ENCODE assay signal across 1 cellular context in genomic region chr7:149496642-149497391, GRCh38.
TF ChIP-seq lines count a peak whose summit lies in the region.

No MANE protein-coding gene starts in this region.

TF ChIP-seq in HEK293, 187 proteins besides CTCF, POLR2A, EP300 and RAD21 (continued from another document):
- TF ChIP-seq ZNF366 (tag by site-specific recombination; conservative IDR thresholded peaks at IDR 0.05) = no peak
- TF ChIP-seq MZF1 (tag by site-specific recombination; IDR thresholded peaks at IDR 0.05; ENCODE audit: borderline replicate concordance) = no peak
- no peak for TF ChIP-seq OVOL3 (tag by site-specific recombination; IDR thresholded peaks at IDR 0.05)
- no peak for TF ChIP-seq KLF7 (tag by site-specific recombination; IDR thresholded peaks at IDR 0.05; ENCODE audit: borderline replicate concordance)
- peak; percentile 71 for TF ChIP-seq GLIS2 (tag by site-specific recombination; IDR thresholded peaks at IDR 0.05)
- no peak for TF ChIP-seq GLI4 (tag by site-specific recombination; IDR thresholded peaks at IDR 0.05)
- no peak for TF ChIP-seq ZNF513 (tag by site-specific recombination; IDR thresholded peaks at IDR 0.05)
- TF ChIP-seq ZNF521 (tag by site-specific recombination; IDR thresholded peaks at IDR 0.05) = no peak
- TF ChIP-seq ZNF488 (tag by site-specific recombination; IDR thresholded peaks at IDR 0.05) = no peak
- TF ChIP-seq ZBTB10 (tag by site-specific recombination; IDR thresholded peaks at IDR 0.05) = no peak
- no peak for TF ChIP-seq ZNF274 (IDR thresholded peaks at IDR 0.05; ENCODE audit: low read length)
- no peak for TF ChIP-seq ZNF274 (tag by site-specific recombination; IDR thresholded peaks at IDR 0.05; ENCODE audit: borderline replicate concordance)
- TF ChIP-seq KLF1 (tag by site-specific recombination; IDR thresholded peaks at IDR 0.05) = no peak
- TF ChIP-seq ZNF623 (tag by site-specific recombination; IDR thresholded peaks at IDR 0.05) = no peak
- TF ChIP-seq ZNF626 (tag by site-specific recombination; IDR thresholded peaks at IDR 0.05) = no peak
- TF ChIP-seq ZNF302 (tag by site-specific recombination; IDR thresholded peaks at IDR 0.05; ENCODE audit: low read depth) = no peak
- 0 out of 2 replicates have a peak, but pooled peaks have one; percentile 15 for TF ChIP-seq ZFHX2 (tag by site-specific recombination; conservative IDR thresholded peaks at IDR 0.05)
- peak; percentile 17; the same call in 1 of the 2 replicates for TF ChIP-seq FEZF1 (tag by site-specific recombination; IDR thresholded peaks at IDR 0.05)
- peak; percentile 92 for TF ChIP-seq GLIS1 (tag by site-specific recombination; IDR thresholded peaks at IDR 0.05)
- TF ChIP-seq ZNF280C (tag by site-specific recombination; IDR thresholded peaks at IDR 0.05) = no peak
- no peak for TF ChIP-seq ZNF658 (tag by site-specific recombination; IDR thresholded peaks at IDR 0.05)
- no peak for TF ChIP-seq ZNF548 (tag by site-specific recombination; IDR thresholded peaks at IDR 0.05)
- no peak for TF ChIP-seq AEBP2 (tag by site-specific recombination; IDR thresholded peaks at IDR 0.05; ENCODE audit: borderline replicate concordance)
- TF ChIP-seq KLF10 (tag by site-specific recombination; IDR thresholded peaks at IDR 0.05) = no peak
- TF ChIP-seq ZNF558 (tag by site-specific recombination; IDR thresholded peaks at IDR 0.05) = no peak
- no peak for TF ChIP-seq WT1 (tag by site-specific recombination; IDR thresholded peaks at IDR 0.05)
- TF ChIP-seq REPIN1 (tag by site-specific recombination; IDR thresholded peaks at IDR 0.05; ENCODE audit: low read depth) = no peak
- peak; percentile 89 for TF ChIP-seq ZNF335 (tag by site-specific recombination; conservative IDR thresholded peaks at IDR 0.05)
- peak; percentile 59; the same call in 1 of the 2 replicates for TF ChIP-seq ZBTB8A (tag by site-specific recombination; IDR thresholded peaks at IDR 0.05)
- TF ChIP-seq ZNF138 (tag by site-specific recombination; IDR thresholded peaks at IDR 0.05; ENCODE audit: borderline replicate concordance) = no peak
- TF ChIP-seq KLF8 (tag by site-specific recombination; IDR thresholded peaks at IDR 0.05) = no peak
- no peak for TF ChIP-seq ZNF114 (tag by site-specific recombination; IDR thresholded peaks at IDR 0.05)
- no peak for TF ChIP-seq ZNF837 (tag by site-specific recombination; IDR thresholded peaks at IDR 0.05)
- TF ChIP-seq, protein P1, sequence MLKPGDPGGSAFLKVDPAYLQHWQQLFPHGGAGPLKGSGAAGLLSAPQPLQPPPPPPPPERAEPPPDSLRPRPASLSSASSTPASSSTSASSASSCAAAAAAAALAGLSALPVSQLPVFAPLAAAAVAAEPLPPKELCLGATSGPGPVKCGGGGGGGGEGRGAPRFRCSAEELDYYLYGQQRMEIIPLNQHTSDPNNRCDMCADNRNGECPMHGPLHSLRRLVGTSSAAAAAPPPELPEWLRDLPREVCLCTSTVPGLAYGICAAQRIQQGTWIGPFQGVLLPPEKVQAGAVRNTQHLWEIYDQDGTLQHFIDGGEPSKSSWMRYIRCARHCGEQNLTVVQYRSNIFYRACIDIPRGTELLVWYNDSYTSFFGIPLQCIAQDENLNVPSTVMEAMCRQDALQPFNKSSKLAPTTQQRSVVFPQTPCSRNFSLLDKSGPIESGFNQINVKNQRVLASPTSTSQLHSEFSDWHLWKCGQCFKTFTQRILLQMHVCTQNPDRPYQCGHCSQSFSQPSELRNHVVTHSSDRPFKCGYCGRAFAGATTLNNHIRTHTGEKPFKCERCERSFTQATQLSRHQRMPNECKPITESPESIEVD (tag by site-specific recombination; IDR thresholded peaks at IDR 0.05) = no peak
- no peak for TF ChIP-seq GFI1B (tag by site-specific recombination; IDR thresholded peaks at IDR 0.05)
- 0 out of 2 replicates have a peak, but pooled peaks have one; percentile 24 for TF ChIP-seq ZBTB17 (tag by site-specific recombination; IDR thresholded peaks at IDR 0.05)
- TF ChIP-seq ATF2 (tag by site-specific recombination; IDR thresholded peaks at IDR 0.05; ENCODE audit: low read depth) = no peak
- no peak for TF ChIP-seq SCRT2 (tag by site-specific recombination; IDR thresholded peaks at IDR 0.05)
- no peak for TF ChIP-seq ZNF692 (tag by site-specific recombination; IDR thresholded peaks at IDR 0.05)
- TF ChIP-seq ZFP3 (tag by site-specific recombination; IDR thresholded peaks at IDR 0.05; ENCODE audit: low read depth) = no peak
- TF ChIP-seq, protein P2, sequence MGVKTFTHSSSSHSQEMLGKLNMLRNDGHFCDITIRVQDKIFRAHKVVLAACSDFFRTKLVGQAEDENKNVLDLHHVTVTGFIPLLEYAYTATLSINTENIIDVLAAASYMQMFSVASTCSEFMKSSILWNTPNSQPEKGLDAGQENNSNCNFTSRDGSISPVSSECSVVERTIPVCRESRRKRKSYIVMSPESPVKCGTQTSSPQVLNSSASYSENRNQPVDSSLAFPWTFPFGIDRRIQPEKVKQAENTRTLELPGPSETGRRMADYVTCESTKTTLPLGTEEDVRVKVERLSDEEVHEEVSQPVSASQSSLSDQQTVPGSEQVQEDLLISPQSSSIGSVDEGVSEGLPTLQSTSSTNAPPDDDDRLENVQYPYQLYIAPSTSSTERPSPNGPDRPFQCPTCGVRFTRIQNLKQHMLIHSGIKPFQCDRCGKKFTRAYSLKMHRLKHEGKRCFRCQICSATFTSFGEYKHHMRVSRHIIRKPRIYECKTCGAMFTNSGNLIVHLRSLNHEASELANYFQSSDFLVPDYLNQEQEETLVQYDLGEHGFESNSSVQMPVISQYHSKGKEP (tag by site-specific recombination; IDR thresholded peaks at IDR 0.05) = no peak
